Comparison of ENCODE assay signal across 8 cellular contexts in the genomic region with DNA sequence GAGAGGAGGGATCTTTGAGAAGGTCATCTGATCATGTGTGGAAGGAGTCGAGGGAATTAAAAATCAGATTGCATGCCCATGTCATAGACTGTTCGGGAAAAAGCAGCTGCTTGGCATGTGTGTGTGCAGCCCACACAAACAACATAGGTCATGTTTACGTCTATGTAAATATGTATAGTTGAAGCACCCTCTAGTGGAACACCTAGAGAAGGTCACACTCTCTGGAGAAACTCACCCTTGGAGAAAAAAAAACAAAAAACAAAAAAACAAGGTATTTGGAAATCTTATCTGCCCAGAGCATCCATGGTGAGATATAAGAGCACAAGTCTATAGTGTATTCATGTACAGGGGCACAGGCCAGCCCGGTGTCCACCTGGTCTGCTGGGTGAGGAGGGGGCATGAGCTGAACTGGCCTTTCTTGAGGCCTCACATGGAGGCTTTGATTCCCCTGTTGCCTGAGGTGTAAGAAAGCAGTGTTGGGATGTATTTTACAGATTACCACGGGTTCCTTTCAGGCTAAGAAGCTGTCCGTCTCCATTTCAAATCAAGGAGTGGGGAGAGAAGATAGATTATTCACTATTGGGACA.
DNase-seq lines count a peak whose midpoint lies in the region; ATAC-seq lines count a peak whose summit lies in the region.

No MANE protein-coding gene starts in this region.

- ATAC-seq in esophagus mucosa (peak; percentile 46), sciatic nerve (no peak)

- intact Hi-C loops in sciatic nerve (cut with DNase I): loop anchor here (2.0 kb wide), 1 partner anchor 67 kb away; no protein-coding TSS in a partner anchor

- H4K20me1 ChIP-seq in GM23248 (ENCODE audit: insufficient read depth): no peaks in the 10 kb centered on the region

- no peak overlapping the region for H2AFZ ChIP-seq in GM23248

- DNase-seq in GM03348 (ENCODE audit: low spot score) (peak; percentile 25), GM23248 (peak; percentile 48), NCI-H526 treated with DMSO at 0.1 percent for 48 hours (lab: John Stamatoyannopoulos, UW) (peak; percentile 12), NK-92 (lab: John Stamatoyannopoulos, UW; ENCODE audit: unreplicated experiment) (no peak), anterior cingulate cortex (lab: John Stamatoyannopoulos, UW) (no peak), sciatic nerve (ENCODE audit: low spot score) (no peak)
- no peak for DNase-seq in effector CD8-positive, alpha-beta T cell (lab: John Stamatoyannopoulos, UW)

- H3K4me2 ChIP-seq in GM23248 (ENCODE audit: unreplicated experiment): no peak overlapping the region

- no peaks in the 10 kb centered on the region for H3K4me1 ChIP-seq in GM23248 (ENCODE audit: insufficient read depth)

- in situ Hi-C loops in GM23248 (cut with MboI): loop anchor here (25.0 kb wide), 1 partner anchor 820 kb away; no protein-coding TSS in a partner anchor

- H3K4me3 ChIP-seq in GM23248: no peak overlapping the region

- H3K36me3 ChIP-seq in GM23248 (ENCODE audit: low read depth): no peaks in the 10 kb centered on the region

- WGBS in GM23248 (ENCODE audit: low coverage in 1 of 2, low lambda C conversion rate in 2 of 2, missing lambda C conversion rate in 2 of 2), 2 experiments: 25 to 33% methylated on average over 6 of the region's 6 CpGs

- H3K9me3 ChIP-seq in GM23248 (ENCODE audit: low read depth): no peaks in the 10 kb centered on the region

- H3K27me3 ChIP-seq in GM23248 (replicated peaks; ENCODE audit: insufficient read depth): 0 out of 2 replicates have a peak, but pooled peaks cover 11% of the 10 kb centered on the region

- H3K9me2 ChIP-seq in GM23248 (ENCODE audit: insufficient read depth): no peaks in the 10 kb centered on the region

- no peaks in the 10 kb centered on the region for H3K79me2 ChIP-seq in GM23248 (ENCODE audit: insufficient read depth)

- H3K9ac ChIP-seq in GM23248: no peak overlapping the region

- H3K27ac ChIP-seq in GM23248: no peak overlapping the region

- no peaks in the 10 kb centered on the region for H3F3A ChIP-seq in GM23248 (ENCODE audit: insufficient read depth)

Comparison
In these comparisons a context has a peak if more than half of its experiments do, and no peak if none do; other contexts are left out.
1. DNase-seq: peak in GM03348 (single experiment), GM23248 (single experiment) and NCI-H526 treated with DMSO at 0.1 percent for 48 hours (single experiment); none in effector CD8-positive, alpha-beta T cell (single experiment), NK-92 (single experiment), anterior cingulate cortex (0 of 58) and sciatic nerve (single experiment).